8 cellular contexts compared by ENCODE assay signal in genomic region chr9:125374443-125375309, GRCh38.
DNase-seq lines count a peak whose midpoint lies in the region; ATAC-seq, FAIRE-seq and TF ChIP-seq lines count a peak whose summit lies in the region.

No MANE protein-coding gene starts in this region.

- H3K9me3 Mint-ChIP-seq in activated T-helper 1 cell treated with anti-CD3 and anti-CD28 coated beads, Interleukin-12 subunit alpha, Interleukin-12 subunit beta, Interleukin-2, Interleukin-4 antibody, amounts not matched to agents 30 ng/mL and 10 ng/mL and 1 ng/mL, durations not matched to agents 14 hours and 24 hours and 36 hours: no peaks in the 10 kb centered on the region
- no peaks in the 10 kb centered on the region for H3K9me3 Mint-ChIP-seq in stimulated activated naive CD8-positive, alpha-beta T cell treated with anti-CD3 and anti-CD28 coated beads, Interleukin-15, Interleukin-2, amounts not matched to agents 100 ng/mL and 50 ng/mL, for 24 hours

- peak; percentile 98 for ATAC-seq in IMR-90 (ENCODE audit: low read depth)
- no peak for ATAC-seq in HG03457 (IDR thresholded peaks at IDR 0.05; ENCODE audit: unreplicated experiment)

- DNase-seq in IMR-90 (peak; percentile 73), RCC 7860 (ENCODE audit: low spot score) (peak; percentile 62), fibroblast of villous mesenchyme (ENCODE audit: low read depth) (peak; percentile 71)
- peak; percentile 62 for DNase-seq in activated T-helper 1 cell treated with anti-CD3 and anti-CD28 coated beads, Interleukin-12 subunit alpha, Interleukin-12 subunit beta, Interleukin-2, Interleukin-4 antibody, amounts not matched to agents 30 ng/mL and 10 ng/mL and 1 ng/mL, durations not matched to agents 14 hours and 24 hours and 36 hours (ENCODE audit: low spot score)

- peak; percentile 96 for TF ChIP-seq RAD21 in IMR-90 (IDR thresholded peaks at IDR 0.05; ENCODE audit: low read length)

- TF ChIP-seq POLR2A in IMR-90 (IDR thresholded peaks at IDR 0.05; ENCODE audit: low read depth, low read length): 0 out of 2 replicates have a peak, but pooled peaks have one; percentile 36

- H2BK120ac ChIP-seq in IMR-90 (ENCODE audit: low read depth, low read length): no peak overlapping the region

- H3K4me2 ChIP-seq in IMR-90 (ENCODE audit: low read depth, low read length): peak overlapping the region; percentile 81

- H4K91ac ChIP-seq in IMR-90 (ENCODE audit: insufficient read depth, low read depth, low read length): no peak overlapping the region

- FAIRE-seq in RCC 7860 (lab: Jason Lieb, UNC): no peak

- intact Hi-C loops in IMR-90 (cut with micrococcal nuclease): loop anchor here (1.0 to 5.0 kb wide), 4 partner anchors 118 to 600 kb away; partner anchors contain the start of gene SCAI
- intact Hi-C loops in activated T-helper 1 cell treated with anti-CD3 and anti-CD28 coated beads, Interleukin-12 subunit alpha, Interleukin-12 subunit beta, Interleukin-2, Interleukin-4 antibody, amounts not matched to agents 30 ng/mL and 10 ng/mL and 1 ng/mL, durations not matched to agents 14 hours and 24 hours and 36 hours (cut with micrococcal nuclease): loop anchor here (1.0 to 5.0 kb wide), 6 partner anchors 113 to 662 kb away; partner anchors contain the start of genes GAPVD1, HSPA5, RABEPK and SCAI

- H3K9me1 ChIP-seq in IMR-90 (ENCODE audit: insufficient read depth, low read length): no peaks in the 10 kb centered on the region

- H3K4me1 Mint-ChIP-seq in activated T-helper 1 cell treated with anti-CD3 and anti-CD28 coated beads, Interleukin-12 subunit alpha, Interleukin-12 subunit beta, Interleukin-2, Interleukin-4 antibody, amounts not matched to agents 30 ng/mL and 10 ng/mL and 1 ng/mL, durations not matched to agents 14 hours and 24 hours and 36 hours (ENCODE audit: low read depth): no peaks in the 10 kb centered on the region
- peaks cover 3% of the 10 kb centered on the region for H3K4me1 Mint-ChIP-seq in stimulated activated naive CD8-positive, alpha-beta T cell treated with anti-CD3 and anti-CD28 coated beads, Interleukin-15, Interleukin-2, amounts not matched to agents 100 ng/mL and 50 ng/mL, for 24 hours (ENCODE audit: low read depth)

- H3K4me3 Mint-ChIP-seq in activated T-helper 1 cell treated with anti-CD3 and anti-CD28 coated beads, Interleukin-12 subunit alpha, Interleukin-12 subunit beta, Interleukin-2, Interleukin-4 antibody, amounts not matched to agents 30 ng/mL and 10 ng/mL and 1 ng/mL, durations not matched to agents 14 hours and 24 hours and 36 hours: peak overlapping the region; percentile 45
- H3K4me3 Mint-ChIP-seq in stimulated activated naive CD8-positive, alpha-beta T cell treated with anti-CD3 and anti-CD28 coated beads, Interleukin-15, Interleukin-2, amounts not matched to agents 100 ng/mL and 50 ng/mL, for 24 hours: peak overlapping the region; percentile 37

- H3K56ac ChIP-seq in IMR-90 (ENCODE audit: extremely low read depth, insufficient read depth, low read length): no peak overlapping the region

- no peaks in the 10 kb centered on the region for H3K4me1 ChIP-seq in IMR-90 (ENCODE audit: control insufficient read depth, insufficient read depth, low read length)
- peaks cover 13% of the 10 kb centered on the region for H3K4me1 ChIP-seq in neuron (ENCODE audit: insufficient read depth, low read length)

- H2AK9ac ChIP-seq in IMR-90 (replicated peaks; ENCODE audit: low read depth, low read length, poor library complexity): peak overlapping the region; percentile 38

- dilution Hi-C loops in IMR-90 (cut with HindIII; ENCODE audit: low sequenced_read_pairs, unreplicated experiment): no loop called here

- no peak overlapping the region for H3K4ac ChIP-seq in IMR-90 (ENCODE audit: low read depth, low read length)

- peak; percentile 74 for TF ChIP-seq CTCF in GM12872 (IDR thresholded peaks at IDR 0.05; ENCODE audit: insufficient read depth, low read depth, low read length)
- TF ChIP-seq CTCF in IMR-90 (conservative IDR thresholded peaks at IDR 0.05; ENCODE audit: low read depth, low read length): peak; percentile 92
- TF ChIP-seq CTCF in fibroblast of villous mesenchyme (IDR thresholded peaks at IDR 0.05; ENCODE audit: insufficient read depth, low read depth, low read length): peak; percentile 82

- no peaks in the 10 kb centered on the region for H4K20me1 ChIP-seq in IMR-90 (ENCODE audit: insufficient read depth, low read length)

- POLR2A ChIA-PET in IMR-90 (lab: Charles Lee; ENCODE audit: unreplicated experiment): no interaction called here

- H3K27me3 ChIP-seq in IMR-90 (ENCODE audit: control insufficient read depth, insufficient read depth, low read length) (peaks cover 17% of the 10 kb centered on the region; the same call in 1 of the 2 replicates), neuron (ENCODE audit: insufficient read depth, low read length) (no peaks in the 10 kb centered on the region)

- H2BK15ac ChIP-seq in IMR-90 (ENCODE audit: low read depth, low read length): no peak overlapping the region

- H3K18ac ChIP-seq in IMR-90 (ENCODE audit: low read depth, low read length): no peak overlapping the region

- in situ Hi-C loops in IMR-90 (cut with MboI; ENCODE audit: low sequenced_read_pairs): loop anchor here (5.0 to 25.0 kb wide), 2 partner anchors 462 to 602 kb away; partner anchors contain the start of gene NR6A1

- H2BK20ac ChIP-seq in IMR-90 (ENCODE audit: low read depth, low read length): no peak overlapping the region

- no peaks in the 10 kb centered on the region for H3K36me3 Mint-ChIP-seq in activated T-helper 1 cell treated with anti-CD3 and anti-CD28 coated beads, Interleukin-12 subunit alpha, Interleukin-12 subunit beta, Interleukin-2, Interleukin-4 antibody, amounts not matched to agents 30 ng/mL and 10 ng/mL and 1 ng/mL, durations not matched to agents 14 hours and 24 hours and 36 hours (ENCODE audit: low read depth)
- no peaks in the 10 kb centered on the region for H3K36me3 Mint-ChIP-seq in stimulated activated naive CD8-positive, alpha-beta T cell treated with anti-CD3 and anti-CD28 coated beads, Interleukin-15, Interleukin-2, amounts not matched to agents 100 ng/mL and 50 ng/mL, for 24 hours (ENCODE audit: low read depth)

- no peak overlapping the region for H3K27ac Mint-ChIP-seq in activated T-helper 1 cell treated with anti-CD3 and anti-CD28 coated beads, Interleukin-12 subunit alpha, Interleukin-12 subunit beta, Interleukin-2, Interleukin-4 antibody, amounts not matched to agents 30 ng/mL and 10 ng/mL and 1 ng/mL, durations not matched to agents 14 hours and 24 hours and 36 hours
- H3K27ac Mint-ChIP-seq in stimulated activated naive CD8-positive, alpha-beta T cell treated with anti-CD3 and anti-CD28 coated beads, Interleukin-15, Interleukin-2, amounts not matched to agents 100 ng/mL and 50 ng/mL, for 24 hours: no peak overlapping the region

- H3K27me3 Mint-ChIP-seq in activated T-helper 1 cell treated with anti-CD3 and anti-CD28 coated beads, Interleukin-12 subunit alpha, Interleukin-12 subunit beta, Interleukin-2, Interleukin-4 antibody, amounts not matched to agents 30 ng/mL and 10 ng/mL and 1 ng/mL, durations not matched to agents 14 hours and 24 hours and 36 hours (ENCODE audit: insufficient read depth): peaks cover 6% of the 10 kb centered on the region
- peaks cover 4% of the 10 kb centered on the region for H3K27me3 Mint-ChIP-seq in stimulated activated naive CD8-positive, alpha-beta T cell treated with anti-CD3 and anti-CD28 coated beads, Interleukin-15, Interleukin-2, amounts not matched to agents 100 ng/mL and 50 ng/mL, for 24 hours

- 0 out of 2 replicates have a peak overlapping the region, but pooled peaks have one; percentile 9 for H3K9ac ChIP-seq in IMR-90 (ENCODE audit: low read depth, low read length)

- H4K8ac ChIP-seq in IMR-90 (ENCODE audit: low read depth in 2 of 2, low read length in 2 of 2): peak overlapping the region in 1 of 2 experiments; percentile 51; a peak in 1 of 4 replicates

- CTCF ChIA-PET in IMR-90 (lab: Yijun Ruan, JAX): no interaction called here

- no peak overlapping the region for H4K5ac ChIP-seq in IMR-90 (ENCODE audit: low read depth, low read length)

- H2AFZ ChIP-seq in IMR-90 (replicated peaks; ENCODE audit: low read length, poor library complexity) (peak overlapping the region; percentile 75), neuron (ENCODE audit: low read depth, low read length) (peak overlapping the region; percentile 24)

- H3K4me3 ChIP-seq in IMR-90 (ENCODE audit: insufficient read depth, low read depth, low read length): peak overlapping the region; percentile 24
- peak overlapping the region; percentile 48 for H3K4me3 ChIP-seq in fibroblast of villous mesenchyme (ENCODE audit: low read depth, low read length)
- peak overlapping the region; percentile 25 for H3K4me3 ChIP-seq in neuron (ENCODE audit: low read length)

- peak overlapping the region; percentile 52; the same call in 1 of the 2 replicates for H3K23ac ChIP-seq in IMR-90 (ENCODE audit: low read depth, low read length)

- BruUV-seq in IMR-90 (replicated peaks; lab: Mats Ljungman, UMichigan): no TSS peak

- H2AK5ac ChIP-seq in IMR-90 (ENCODE audit: low read depth, low read length): peak overlapping the region; percentile 29; the same call in 1 of the 2 replicates

- H2BK5ac ChIP-seq in IMR-90 (ENCODE audit: low read depth, low read length, poor library complexity, severe bottlenecking): no peak overlapping the region

- no peaks in the 10 kb centered on the region for H3K79me1 ChIP-seq in IMR-90 (ENCODE audit: low read depth in 1 of 2, low read length in 2 of 2)

- H3K36me3 ChIP-seq in IMR-90 (ENCODE audit: control insufficient read depth, insufficient read depth, low read length): no peaks in the 10 kb centered on the region
- no peaks in the 10 kb centered on the region for H3K36me3 ChIP-seq in neuron (ENCODE audit: insufficient read depth, low read length)

- H3K9me3 ChIP-seq in IMR-90 (ENCODE audit: control insufficient read depth, insufficient read depth, low read length) (no peaks in the 10 kb centered on the region), neuron (ENCODE audit: low read length) (no peaks in the 10 kb centered on the region)

- no peak overlapping the region for H3K27ac ChIP-seq in IMR-90 (ENCODE audit: insufficient read depth, low read length)

- H3K14ac ChIP-seq in IMR-90 (replicated peaks; ENCODE audit: low read depth, low read length): no peak overlapping the region

- 3% methylated on average over 5 of the region's 24 CpGs; no CpG with 5 or more reads in 1 of the 2 experiments for WGBS in IMR-90 (ENCODE audit: extremely low coverage in 2 of 2, insufficient read length in 1 of 2), 2 experiments

TF ChIP-seq in IMR-90, 13 proteins besides CTCF, POLR2A, EP300 and RAD21 (continues in another document):
- TF ChIP-seq ELK1 (IDR thresholded peaks at IDR 0.05; ENCODE audit: borderline replicate concordance, low read depth, low read length): no peak
- no peak for TF ChIP-seq CHD1 (IDR thresholded peaks at IDR 0.05; ENCODE audit: low read depth, low read length)
